9 cellular contexts compared by ENCODE assay signal in genomic region chrX:150587585-150588503, GRCh38. TPM values are rescaled to one million over a fixed set of nuclear protein-coding genes. Genes with fewer than 3 reads are reported as not detected.
DNase-seq lines count a peak whose midpoint lies in the region; ATAC-seq and TF ChIP-seq lines count a peak whose summit lies in the region.
"Had no signal": no experiment of that assay in that cellular context is flagged by ENCODE, and none has a peak within 500 bp of the region (broad histone marks: within the 10 kb centered on the region; RNA-seq: fewer than 3 reads in every experiment).

No MANE protein-coding gene starts in this region.

- H3K27ac Mint-ChIP-seq in endothelial cell (ENCODE audit: unreplicated experiment): no peak overlapping the region

- H3K4me3 Mint-ChIP-seq in endothelial cell (ENCODE audit: unreplicated experiment): no peak overlapping the region

- DNase-seq in AG04450 (ENCODE audit: low read depth, low spot score) (no peak), endothelial cell (ENCODE audit: low spot score) (peak; percentile 38), ecto neural progenitor cell (ENCODE audit: low spot score) (no peak), NCI-H510A (lab: John Stamatoyannopoulos, UW) (no peak)
- DNase-seq in activated CD4-positive, alpha-beta T cell treated with anti-CD3 and anti-CD28 coated beads for 1 hour: peak; percentile 26
- DNase-seq in stimulated activated CD4-positive, alpha-beta T cell treated with anti-CD3 and anti-CD28 coated beads, Interleukin-15, amount 100 ng/mL, for 1 hour (ENCODE audit: low read depth in 1 of 2, low spot score in 1 of 2): peak; percentile 19 to 23

- TF ChIP-seq CTCF in AG04450 (IDR thresholded peaks at IDR 0.05; ENCODE audit: low read depth, low read length) (peak; percentile 68), endothelial cell (IDR thresholded peaks at IDR 0.05; ENCODE audit: unreplicated experiment) (peak; percentile 63)

- H3K27me3 Mint-ChIP-seq in endothelial cell (ENCODE audit: unreplicated experiment): peaks cover 2% of the 10 kb centered on the region

- H3K4me1 Mint-ChIP-seq in endothelial cell (ENCODE audit: unreplicated experiment): no peaks in the 10 kb centered on the region

- POLR2A ChIA-PET in AG04450 (lab: Yijun Ruan, JAX): no interaction called here

- no peaks in the 10 kb centered on the region for H3K9me3 ChIP-seq in AG04450 (ENCODE audit: control insufficient read depth, insufficient read depth, low read length)
- H3K9me3 ChIP-seq: HAP-1 had no signal

- no peak overlapping the region for H3K4me3 ChIP-seq in AG04450 (ENCODE audit: low read depth, low read length)
- H3K4me3 ChIP-seq: HAP-1 had no signal

- ATAC-seq in GM19438 (IDR thresholded peaks at IDR 0.05; ENCODE audit: low read depth, unreplicated experiment): peak; percentile 66
- ATAC-seq in GM19397 (IDR thresholded peaks at IDR 0.05; ENCODE audit: unreplicated experiment): no peak

- CTCF ChIA-PET in AG04450 (lab: Charles Lee): interaction anchor here (0.7 to 2.6 kb wide), 11 partner anchors 8 to 648 kb away, joined by 3 to 7 read pairs (median 3); no protein-coding TSS in a partner anchor

- H3K27ac ChIP-seq in AG04450 (ENCODE audit: low read depth, low read length): no peak overlapping the region

- no peaks in the 10 kb centered on the region for H3K27me3 ChIP-seq in AG04450 (ENCODE audit: control insufficient read depth, insufficient read depth, low read length)

- no peaks in the 10 kb centered on the region for H3K36me3 Mint-ChIP-seq in endothelial cell (ENCODE audit: low read depth, unreplicated experiment)

- H3K9me3 Mint-ChIP-seq in endothelial cell (ENCODE audit: unreplicated experiment): no peaks in the 10 kb centered on the region

RNA-seq across cellular contexts. Expression of gene MTM1, which starts 19.4 kb away (rescaled TPM):
- 3.9 TPM in 2 replicates for polyA plus RNA-seq in AG04450 (2011; rRNA removed)
- 3.0 and 5.0 TPM in 2 replicates for polyA minus RNA-seq in AG04450 (2011; rRNA and poly(A)+ RNA removed)
- total RNA-seq in endothelial cell (ENCODE audit: unreplicated experiment): 17.8 TPM

Comparison
In these comparisons a context has a peak if more than half of its experiments do, and no peak if none do; other contexts are left out.
1. DNase-seq: peak in activated CD4-positive, alpha-beta T cell treated with anti-CD3 and anti-CD28 coated beads for 1 hour (single experiment), endothelial cell (single experiment) and stimulated activated CD4-positive, alpha-beta T cell treated with anti-CD3 and anti-CD28 coated beads, Interleukin-15, amount 100 ng/mL, for 1 hour (2 of 2); none in AG04450 (single experiment), ecto neural progenitor cell (single experiment) and NCI-H510A (single experiment).